Comparison of ENCODE assay signal across 25 cellular contexts in the genomic region with DNA sequence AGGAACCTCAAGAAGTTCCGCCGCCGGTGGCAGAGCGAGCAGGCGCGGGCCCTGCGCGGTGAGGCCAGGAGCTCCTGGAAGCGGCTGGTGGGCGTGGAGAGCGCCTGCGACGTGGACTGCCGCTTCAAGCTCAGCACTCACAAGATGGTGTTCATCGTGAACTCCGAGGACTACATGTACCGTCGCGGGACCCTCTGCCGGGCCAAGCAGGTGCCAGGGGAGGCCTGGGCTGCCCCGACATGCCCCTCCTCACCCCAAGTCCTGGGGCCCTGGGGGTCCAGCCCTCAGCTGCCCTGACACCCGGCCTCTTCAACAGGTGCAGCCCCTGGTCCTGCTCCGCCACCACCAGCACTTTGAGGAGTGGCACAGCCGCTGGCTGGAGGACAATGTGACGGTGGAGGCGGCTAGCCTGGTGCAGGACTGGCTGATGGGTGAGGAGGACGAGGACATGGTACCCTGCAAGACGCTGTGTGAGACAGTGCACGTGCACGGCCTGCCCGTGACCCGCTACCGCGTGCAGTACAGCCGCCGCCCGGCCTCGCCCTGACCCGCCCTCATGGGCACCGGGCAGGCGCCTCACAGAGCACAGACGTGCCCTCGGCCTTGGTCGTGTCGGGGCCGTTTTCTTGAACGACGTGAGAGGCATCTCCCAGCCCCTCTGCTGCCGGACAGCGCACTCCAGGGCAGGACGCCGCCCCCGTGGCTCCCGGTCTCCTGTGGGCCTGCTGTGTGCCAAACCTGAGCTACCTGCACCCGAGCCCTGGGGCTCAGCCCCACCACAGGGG. TPM values are rescaled to one million over a fixed set of nuclear protein-coding genes. Genes with fewer than 3 reads are reported as not detected.
"Had no signal": no experiment of that assay in that cellular context is flagged by ENCODE, and none has a peak within 500 bp of the region (broad histone marks: within the 10 kb centered on the region; RNA-seq: fewer than 3 reads in every experiment).

No MANE protein-coding gene starts in this region.

- DNase-seq: activated B cell treated with CpG ODN at 0.5 μM for 24 hours; activated CD4-positive, alpha-beta memory T cell treated with anti-CD3 and anti-CD28 coated beads for 36 hours; activated CD4-positive, alpha-beta T cell treated with anti-CD3 and anti-CD28 coated beads, Interleukin-2, amount 10 ng/mL, durations not matched to agents 7 days and 5 days; activated CD8-positive, alpha-beta memory T cell treated with anti-CD3 and anti-CD28 coated beads for 24 hours; activated gamma-delta T cell treated with Interleukin-2 at 50 U/mL for 16 hours; activated naive CD4-positive, alpha-beta T cell treated with anti-CD3 and anti-CD28 coated beads, Interleukin-2, amount 10 ng/mL, durations not matched to agents 7 days and 5 days; activated naive CD8-positive, alpha-beta T cell treated with anti-CD3 and anti-CD28 coated beads for 36 hours; activated T-cell treated with anti-CD3 and anti-CD28 coated beads, Interleukin-2, amount 50 U/mL, for 4 hours; brain microvascular endothelial cell; MM.1S; NCI-H1105 treated with DMSO at 0.1 percent for 48 hours; NCI-H1436 treated with DMSO at 0.1 percent for 48 hours; NCI-H187; NCI-H2081; NCI-H510A treated with DMSO at 0.1 percent for 48 hours; NCI-H69; NK-92 treated with Interleukin-12 subunit alpha and Interleukin-12 subunit beta, amount 100 ng/mL, for 24 hours; OCI-M1; Peyer's patch; SIG-M5; T-cell; T-helper 2 cell; T1000 had no signal

- H3K27me3 ChIP-seq: brain microvascular endothelial cell, Peyer's patch had no signal

- H3K27me3 Mint-ChIP-seq: activated B cell treated with CpG ODN at 0.5 μM for 24 hours; activated CD4-positive, alpha-beta memory T cell treated with anti-CD3 and anti-CD28 coated beads for 36 hours; activated CD4-positive, alpha-beta T cell treated with anti-CD3 and anti-CD28 coated beads, Interleukin-2, amount 10 ng/mL, durations not matched to agents 7 days and 5 days; activated naive CD4-positive, alpha-beta T cell treated with anti-CD3 and anti-CD28 coated beads, Interleukin-2, amount 10 ng/mL, durations not matched to agents 7 days and 5 days; activated naive CD8-positive, alpha-beta T cell treated with anti-CD3 and anti-CD28 coated beads for 36 hours; activated T-helper 17 cell treated with anti-CD3 and anti-CD28 coated beads, Interleukin-2, amount 50 U/mL, for 72 hours; T-cell had no signal

- H3K4me3 Mint-ChIP-seq: activated B cell treated with CpG ODN at 0.5 μM for 24 hours; activated CD4-positive, alpha-beta memory T cell treated with anti-CD3 and anti-CD28 coated beads for 36 hours; activated CD4-positive, alpha-beta T cell treated with anti-CD3 and anti-CD28 coated beads, Interleukin-2, amount 10 ng/mL, durations not matched to agents 7 days and 5 days; activated naive CD4-positive, alpha-beta T cell treated with anti-CD3 and anti-CD28 coated beads, Interleukin-2, amount 10 ng/mL, durations not matched to agents 7 days and 5 days; activated naive CD8-positive, alpha-beta T cell treated with anti-CD3 and anti-CD28 coated beads for 36 hours; activated T-cell treated with anti-CD3 and anti-CD28 coated beads, Interleukin-2, amount 50 U/mL, for 4 hours; activated T-helper 17 cell treated with anti-CD3 and anti-CD28 coated beads, Interleukin-2, amount 50 U/mL, for 72 hours; T-cell had no signal

- H3K27ac ChIP-seq: brain microvascular endothelial cell, Peyer's patch, SK-N-MC had no signal

- ATAC-seq: activated T-cell treated with anti-CD3 and anti-CD28 coated beads, Interleukin-2, amount 50 U/mL, for 4 hours; activated T-helper 17 cell treated with anti-CD3 and anti-CD28 coated beads, Interleukin-2, amount 50 U/mL, for 72 hours; T-cell had no signal

- H3K27ac Mint-ChIP-seq: activated B cell treated with CpG ODN at 0.5 μM for 24 hours; activated CD4-positive, alpha-beta memory T cell treated with anti-CD3 and anti-CD28 coated beads for 36 hours; activated naive CD4-positive, alpha-beta T cell treated with anti-CD3 and anti-CD28 coated beads, Interleukin-2, amount 10 ng/mL, durations not matched to agents 7 days and 5 days; activated naive CD8-positive, alpha-beta T cell treated with anti-CD3 and anti-CD28 coated beads for 36 hours; activated T-helper 17 cell treated with anti-CD3 and anti-CD28 coated beads, Interleukin-2, amount 50 U/mL, for 72 hours; T-cell had no signal

- H3K4me3 ChIP-seq: Peyer's patch, SK-N-MC had no signal

RNA-seq across cellular contexts. Expression of a gene that starts 10.4 kb away (rescaled TPM):
- total RNA-seq: activated CD4-positive, alpha-beta memory T cell treated with anti-CD3 and anti-CD28 coated beads for 36 hours; activated naive CD8-positive, alpha-beta T cell treated with anti-CD3 and anti-CD28 coated beads for 36 hours; activated T-helper 17 cell treated with anti-CD3 and anti-CD28 coated beads, Interleukin-2, amount 50 U/mL, for 72 hours had no signal
